1 cellular context compared by ENCODE assay signal in genomic region chr17:81034779-81035388, GRCh38.
TF ChIP-seq lines count a peak whose summit lies in the region.

Gene BAIAP2, plus strand, starts transcription at chr17:81035151. Its CDS starts 104 bp downstream, at chr17:81035255.

TF ChIP-seq in HepG2, 621 proteins besides CTCF, POLR2A, EP300 and RAD21 (continued from another document and continues in another):
- TF ChIP-seq ZNF280D (CRISPR knock-in tag; IDR thresholded peaks at IDR 0.05) (no peak), MYNN (CRISPR knock-in tag; IDR thresholded peaks at IDR 0.05; ENCODE audit: low read depth) (peak; percentile 77; the same call in 1 of the 2 replicates), ZNF782 (CRISPR knock-in tag; IDR thresholded peaks at IDR 0.05; ENCODE audit: borderline replicate concordance) (peak; percentile 32; the same call in 1 of the 2 replicates), CC2D1A (CRISPR knock-in tag; IDR thresholded peaks at IDR 0.05) (no peak), NFYB (CRISPR knock-in tag; IDR thresholded peaks at IDR 0.05) (peak; percentile 84), HINFP (CRISPR knock-in tag; IDR thresholded peaks at IDR 0.05; ENCODE audit: low read depth) (0 out of 2 replicates have a peak, but pooled peaks have one; percentile 6), ZNF780A (CRISPR knock-in tag; IDR thresholded peaks at IDR 0.05) (no peak), MBNL3 (CRISPR knock-in tag; conservative IDR thresholded peaks at IDR 0.05) (no peak), SIN3A (IDR thresholded peaks at IDR 0.05; ENCODE audit: borderline replicate concordance, low read depth, low read length) (peak; percentile 86; the same call in 1 of the 2 replicates), GATAD1 (CRISPR knock-in tag; IDR thresholded peaks at IDR 0.05) (peak; percentile 49; the same call in 1 of the 2 replicates), PTBP1 (IDR thresholded peaks at IDR 0.05; ENCODE audit: low read depth, low read length, poor library complexity, severe bottlenecking) (no peak), NBN (conservative IDR thresholded peaks at IDR 0.05) (no peak), YEATS4 (CRISPR knock-in tag; IDR thresholded peaks at IDR 0.05; ENCODE audit: borderline replicate concordance) (peak; percentile 54; the same call in 1 of the 2 replicates), ZNF784 (CRISPR knock-in tag; IDR thresholded peaks at IDR 0.05; ENCODE audit: borderline replicate concordance) (peak; percentile 26; the same call in 1 of the 2 replicates), NFAT5 (CRISPR knock-in tag; IDR thresholded peaks at IDR 0.05) (peak; percentile 63; the same call in 1 of the 2 replicates), U2AF1 (optimal IDR thresholded peaks at IDR 0.05; ENCODE audit: low read depth, low read length) (no peak), ZNF557 (CRISPR knock-in tag; IDR thresholded peaks at IDR 0.05) (no peak), ZFYVE20 (CRISPR knock-in tag; IDR thresholded peaks at IDR 0.05; ENCODE audit: borderline replicate concordance, low read depth) (0 out of 2 replicates have a peak, but pooled peaks have one; percentile 72), DBP (CRISPR knock-in tag; IDR thresholded peaks at IDR 0.05; ENCODE audit: not compliant biosample characterization) (peak; percentile 50), ZNF678 (CRISPR knock-in tag; IDR thresholded peaks at IDR 0.05) (no peak), ZBTB38 (CRISPR knock-in tag; IDR thresholded peaks at IDR 0.05) (peak; percentile 99), SCMH1 (CRISPR knock-in tag; IDR thresholded peaks at IDR 0.05; ENCODE audit: borderline replicate concordance) (no peak), ERF (CRISPR knock-in tag; IDR thresholded peaks at IDR 0.05) (peak; percentile 63; the same call in 1 of the 2 replicates), ZNF775 (CRISPR knock-in tag; IDR thresholded peaks at IDR 0.05; ENCODE audit: borderline replicate concordance) (no peak), HBP1 (CRISPR knock-in tag; IDR thresholded peaks at IDR 0.05; ENCODE audit: low read depth) (no peak), ZNF44 (CRISPR knock-in tag; IDR thresholded peaks at IDR 0.05) (no peak), ZNF18 (CRISPR knock-in tag; IDR thresholded peaks at IDR 0.05; ENCODE audit: insufficient replicate concordance) (no peak), SYNCRIP (IDR thresholded peaks at IDR 0.05; ENCODE audit: insufficient read depth, low read depth, low read length) (no peak), SETDB1 (CRISPR knock-in tag; IDR thresholded peaks at IDR 0.05; ENCODE audit: borderline replicate concordance) (no peak), EED (CRISPR knock-in tag; IDR thresholded peaks at IDR 0.05) (no peak), ZNF207 (IDR thresholded peaks at IDR 0.05; ENCODE audit: borderline replicate concordance) (no peak), ZFP62 (CRISPR knock-in tag; IDR thresholded peaks at IDR 0.05) (no peak), ZNF160 (CRISPR knock-in tag; IDR thresholded peaks at IDR 0.05) (0 out of 2 replicates have a peak, but pooled peaks have one; percentile 30), ZNF75D (CRISPR knock-in tag; IDR thresholded peaks at IDR 0.05; ENCODE audit: borderline replicate concordance) (no peak), ZSCAN5A (CRISPR knock-in tag; IDR thresholded peaks at IDR 0.05; ENCODE audit: borderline replicate concordance) (no peak), ZNF879 (CRISPR knock-in tag; IDR thresholded peaks at IDR 0.05) (peak; percentile 70; the same call in 1 of the 2 replicates), MYC (CRISPR knock-in tag; IDR thresholded peaks at IDR 0.05; ENCODE audit: borderline replicate concordance) (no peak; the same call in 1 of the 2 replicates), PITX1 (CRISPR knock-in tag; IDR thresholded peaks at IDR 0.05) (peak; percentile 59; the same call in 1 of the 2 replicates), ZNF549 (CRISPR knock-in tag; IDR thresholded peaks at IDR 0.05) (no peak), ZNF205 (CRISPR knock-in tag; IDR thresholded peaks at IDR 0.05) (no peak), NCOA5 (CRISPR knock-in tag; IDR thresholded peaks at IDR 0.05) (no peak), ZHX1 (CRISPR knock-in tag; IDR thresholded peaks at IDR 0.05; ENCODE audit: low read depth) (no peak), ZNF709 (CRISPR knock-in tag; IDR thresholded peaks at IDR 0.05) (no peak; the same call in 1 of the 2 replicates), CREBL2 (CRISPR knock-in tag; IDR thresholded peaks at IDR 0.05; ENCODE audit: borderline replicate concordance) (no peak), FOSL2 (CRISPR knock-in tag; IDR thresholded peaks at IDR 0.05) (peak; percentile 51)
